Comparison of ENCODE assay signal across 10 cellular contexts in the genomic region with DNA sequence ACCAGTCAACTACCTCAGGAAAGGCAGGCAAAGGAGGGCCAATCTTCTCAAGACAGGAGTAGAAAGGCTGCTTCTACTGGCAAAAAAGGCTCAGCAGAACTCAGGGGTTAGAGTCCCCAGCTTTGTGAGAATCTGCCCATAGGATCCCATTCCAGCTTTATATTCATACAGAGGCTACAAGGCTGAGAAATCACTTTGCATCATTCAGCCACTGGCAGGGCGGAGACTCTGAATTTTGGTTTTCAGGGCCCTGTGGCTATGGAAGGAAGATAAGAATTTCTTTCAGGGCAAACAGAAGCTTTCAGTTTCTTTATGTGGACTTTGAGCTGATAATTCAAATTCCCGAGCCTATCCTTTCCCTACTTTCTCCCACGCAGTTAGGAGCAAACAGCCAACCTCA.
DNase-seq lines count a peak whose midpoint lies in the region; ATAC-seq and TF ChIP-seq lines count a peak whose summit lies in the region.
"Had no signal": no experiment of that assay in that cellular context is flagged by ENCODE, and none has a peak within 500 bp of the region (broad histone marks: within the 10 kb centered on the region; RNA-seq: fewer than 3 reads in every experiment).

No MANE protein-coding gene starts in this region.

- no peaks in the 10 kb centered on the region for H3K9me3 Mint-ChIP-seq in natural killer cell treated with Interleukin-12 subunit alpha and Interleukin-12 subunit beta and Interleukin-15 and Interleukin-18, amount 100 ng/mL, for 72 hours

- intact Hi-C loops in body of pancreas (cut with DNase I) = no loop called here
- intact Hi-C loops in sigmoid colon (cut with DNase I) = no loop called here
- intact Hi-C loops in esophagus muscularis mucosa (cut with DNase I) = no loop called here

- H3K4me3 ChIP-seq in body of pancreas = no peak overlapping the region
- H3K4me3 ChIP-seq in sigmoid colon = no peak overlapping the region
- no peak overlapping the region for H3K4me3 ChIP-seq in esophagus muscularis mucosa

- TF ChIP-seq EP300 in sigmoid colon (IDR thresholded peaks at IDR 0.05) = no peak
- TF ChIP-seq EP300 in esophagus muscularis mucosa (IDR thresholded peaks at IDR 0.05) = no peak

- peak overlapping the region; percentile 83 to 95 for H3K27ac Mint-ChIP-seq in natural killer cell treated with Interleukin-12 subunit alpha and Interleukin-12 subunit beta and Interleukin-15 and Interleukin-18, amount 100 ng/mL, for 72 hours

- H3K27me3 Mint-ChIP-seq in natural killer cell treated with Interleukin-12 subunit alpha and Interleukin-12 subunit beta and Interleukin-15 and Interleukin-18, amount 100 ng/mL, for 72 hours = no peaks in the 10 kb centered on the region

- TF ChIP-seq CTCF in body of pancreas (IDR thresholded peaks at IDR 0.05) = no peak
- no peak for TF ChIP-seq CTCF in sigmoid colon (IDR thresholded peaks at IDR 0.05)
- no peak for TF ChIP-seq CTCF in esophagus muscularis mucosa (IDR thresholded peaks at IDR 0.05)

- ATAC-seq in GM18909 (IDR thresholded peaks at IDR 0.05; ENCODE audit: poor library complexity, unreplicated experiment) (peak; percentile 44), HG02678 (IDR thresholded peaks at IDR 0.05; ENCODE audit: unreplicated experiment) (peak; percentile 44), body of pancreas (no peak), left lobe of liver (no peak)
- peak in 1 of 2 donors; percentile 32 for ATAC-seq in natural killer cell treated with Interleukin-12 subunit alpha and Interleukin-12 subunit beta and Interleukin-15 and Interleukin-18, amount 100 ng/mL, for 72 hours

- TF ChIP-seq POLR2A in body of pancreas (IDR thresholded peaks at IDR 0.05) (no peak), sigmoid colon (IDR thresholded peaks at IDR 0.05) (no peak), esophagus muscularis mucosa (IDR thresholded peaks at IDR 0.05; ENCODE audit: low read depth) (no peak)

- H3K27ac ChIP-seq in body of pancreas (no peak overlapping the region), sigmoid colon (no peak overlapping the region), esophagus muscularis mucosa (replicated peaks in 1 of 4) (no peak overlapping the region)
- H3K27ac ChIP-seq: parathyroid adenoma had no signal

- H3K27me3 ChIP-seq in body of pancreas (no peaks in the 10 kb centered on the region), sigmoid colon (no peaks in the 10 kb centered on the region), esophagus muscularis mucosa (no peaks in the 10 kb centered on the region)

- H3K36me3 Mint-ChIP-seq in natural killer cell treated with Interleukin-12 subunit alpha and Interleukin-12 subunit beta and Interleukin-15 and Interleukin-18, amount 100 ng/mL, for 72 hours = peaks cover 7% of the 10 kb centered on the region

- 72 to 91% methylated on average over 3 of the region's 3 CpGs for WGBS in body of pancreas, 2 donors
- WGBS in sigmoid colon, 2 donors = 26 to 49% methylated on average over 3 of the region's 3 CpGs
- WGBS in esophagus muscularis mucosa = 76% methylated on average over 3 of the region's 3 CpGs

- peaks cover 54 to 71% of the 10 kb centered on the region in 2 donors for H3K4me1 Mint-ChIP-seq in natural killer cell treated with Interleukin-12 subunit alpha and Interleukin-12 subunit beta and Interleukin-15 and Interleukin-18, amount 100 ng/mL, for 72 hours (ENCODE audit: low read depth in 2 of 2)

- H3K9me3 ChIP-seq in body of pancreas = no peaks in the 10 kb centered on the region
- no peaks in the 10 kb centered on the region for H3K9me3 ChIP-seq in sigmoid colon
- H3K9me3 ChIP-seq in esophagus muscularis mucosa = peaks cover 0 to 7% (median 0%) of the 10 kb centered on the region in 4 donors

- H3K4me3 Mint-ChIP-seq in natural killer cell treated with Interleukin-12 subunit alpha and Interleukin-12 subunit beta and Interleukin-15 and Interleukin-18, amount 100 ng/mL, for 72 hours = peak overlapping the region; percentile 70

- H3K36me3 ChIP-seq in body of pancreas (replicated peaks in 1 of 2; ENCODE audit: insufficient read depth in 1 of 2, low read depth in 2 of 2) (no peaks in the 10 kb centered on the region), sigmoid colon (no peaks in the 10 kb centered on the region), esophagus muscularis mucosa (no peaks in the 10 kb centered on the region)

- peak; percentile 11 for DNase-seq in RPMI8226
- DNase-seq in natural killer cell treated with Interleukin-12 subunit alpha and Interleukin-12 subunit beta and Interleukin-15 and Interleukin-18, amount 100 ng/mL, for 72 hours (ENCODE audit: low spot score) = no peak
- DNase-seq in body of pancreas = no peak
- no peak for DNase-seq in sigmoid colon
- no peak for DNase-seq in esophagus muscularis mucosa (ENCODE audit: extremely low spot score)
- DNase-seq in left lobe of liver (ENCODE audit: low spot score) = no peak
- DNase-seq: NCI-H526 treated with DMSO at 0.1 percent for 48 hours had no signal

- H3K4me1 ChIP-seq in body of pancreas (no peaks in the 10 kb centered on the region), sigmoid colon (no peaks in the 10 kb centered on the region), esophagus muscularis mucosa (no peaks in the 10 kb centered on the region)
- H3K4me1 ChIP-seq: parathyroid adenoma had no signal

Comparison
In these comparisons a context has a peak if more than half of its experiments do, and no peak if none do; other contexts are left out.
1. ATAC-seq: peak in GM18909 (single experiment) and HG02678 (single experiment); none in body of pancreas (single experiment) and left lobe of liver (single experiment).